Comparison of ENCODE assay signal across 1 cellular context in the genomic region with DNA sequence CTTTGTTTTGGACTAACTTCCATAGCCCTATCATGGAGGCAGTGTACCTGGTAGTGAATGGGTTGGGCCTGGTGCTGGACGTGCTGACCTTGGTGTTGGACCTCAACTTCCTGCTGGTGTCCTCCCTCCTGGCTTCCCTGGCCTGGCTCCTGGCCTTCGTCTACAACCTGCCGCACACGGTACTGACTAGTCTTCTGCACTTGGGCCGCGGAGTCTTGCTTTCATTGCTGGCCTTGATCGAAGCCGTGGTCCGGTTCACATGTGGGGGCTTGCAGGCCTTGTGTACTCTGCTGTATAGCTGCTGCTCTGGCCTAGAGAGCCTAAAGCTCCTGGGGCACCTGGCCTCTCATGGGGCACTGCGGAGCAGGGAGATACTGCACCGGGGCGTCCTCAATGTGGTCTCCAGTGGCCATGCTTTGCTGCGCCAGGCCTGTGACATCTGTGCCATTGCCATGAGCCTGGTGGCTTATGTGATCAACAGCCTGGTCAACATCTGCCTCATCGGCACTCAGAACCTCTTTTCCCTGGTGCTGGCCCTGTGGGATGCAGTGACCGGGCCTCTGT.
TF ChIP-seq lines count a peak whose summit lies in the region.

No MANE protein-coding gene starts in this region.

TF ChIP-seq in liver, 16 proteins besides CTCF, POLR2A, EP300 and RAD21 (continued from another document):
- TF ChIP-seq, protein P1, sequence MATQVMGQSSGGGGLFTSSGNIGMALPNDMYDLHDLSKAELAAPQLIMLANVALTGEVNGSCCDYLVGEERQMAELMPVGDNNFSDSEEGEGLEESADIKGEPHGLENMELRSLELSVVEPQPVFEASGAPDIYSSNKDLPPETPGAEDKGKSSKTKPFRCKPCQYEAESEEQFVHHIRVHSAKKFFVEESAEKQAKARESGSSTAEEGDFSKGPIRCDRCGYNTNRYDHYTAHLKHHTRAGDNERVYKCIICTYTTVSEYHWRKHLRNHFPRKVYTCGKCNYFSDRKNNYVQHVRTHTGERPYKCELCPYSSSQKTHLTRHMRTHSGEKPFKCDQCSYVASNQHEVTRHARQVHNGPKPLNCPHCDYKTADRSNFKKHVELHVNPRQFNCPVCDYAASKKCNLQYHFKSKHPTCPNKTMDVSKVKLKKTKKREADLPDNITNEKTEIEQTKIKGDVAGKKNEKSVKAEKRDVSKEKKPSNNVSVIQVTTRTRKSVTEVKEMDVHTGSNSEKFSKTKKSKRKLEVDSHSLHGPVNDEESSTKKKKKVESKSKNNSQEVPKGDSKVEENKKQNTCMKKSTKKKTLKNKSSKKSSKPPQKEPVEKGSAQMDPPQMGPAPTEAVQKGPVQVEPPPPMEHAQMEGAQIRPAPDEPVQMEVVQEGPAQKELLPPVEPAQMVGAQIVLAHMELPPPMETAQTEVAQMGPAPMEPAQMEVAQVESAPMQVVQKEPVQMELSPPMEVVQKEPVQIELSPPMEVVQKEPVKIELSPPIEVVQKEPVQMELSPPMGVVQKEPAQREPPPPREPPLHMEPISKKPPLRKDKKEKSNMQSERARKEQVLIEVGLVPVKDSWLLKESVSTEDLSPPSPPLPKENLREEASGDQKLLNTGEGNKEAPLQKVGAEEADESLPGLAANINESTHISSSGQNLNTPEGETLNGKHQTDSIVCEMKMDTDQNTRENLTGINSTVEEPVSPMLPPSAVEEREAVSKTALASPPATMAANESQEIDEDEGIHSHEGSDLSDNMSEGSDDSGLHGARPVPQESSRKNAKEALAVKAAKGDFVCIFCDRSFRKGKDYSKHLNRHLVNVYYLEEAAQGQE (IDR thresholded peaks at IDR 0.05), result no peak
- TF ChIP-seq HNF4A (conservative IDR thresholded peaks at IDR 0.05), result no peak
- TF ChIP-seq, protein P2, sequence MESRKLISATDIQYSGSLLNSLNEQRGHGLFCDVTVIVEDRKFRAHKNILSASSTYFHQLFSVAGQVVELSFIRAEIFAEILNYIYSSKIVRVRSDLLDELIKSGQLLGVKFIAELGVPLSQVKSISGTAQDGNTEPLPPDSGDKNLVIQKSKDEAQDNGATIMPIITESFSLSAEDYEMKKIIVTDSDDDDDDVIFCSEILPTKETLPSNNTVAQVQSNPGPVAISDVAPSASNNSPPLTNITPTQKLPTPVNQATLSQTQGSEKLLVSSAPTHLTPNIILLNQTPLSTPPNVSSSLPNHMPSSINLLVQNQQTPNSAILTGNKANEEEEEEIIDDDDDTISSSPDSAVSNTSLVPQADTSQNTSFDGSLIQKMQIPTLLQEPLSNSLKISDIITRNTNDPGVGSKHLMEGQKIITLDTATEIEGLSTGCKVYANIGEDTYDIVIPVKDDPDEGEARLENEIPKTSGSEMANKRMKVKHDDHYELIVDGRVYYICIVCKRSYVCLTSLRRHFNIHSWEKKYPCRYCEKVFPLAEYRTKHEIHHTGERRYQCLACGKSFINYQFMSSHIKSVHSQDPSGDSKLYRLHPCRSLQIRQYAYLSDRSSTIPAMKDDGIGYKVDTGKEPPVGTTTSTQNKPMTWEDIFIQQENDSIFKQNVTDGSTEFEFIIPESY (IDR thresholded peaks at IDR 0.05), result no peak
- no peak for TF ChIP-seq TAF1 (conservative IDR thresholded peaks at IDR 0.05)
- TF ChIP-seq, protein P3, sequence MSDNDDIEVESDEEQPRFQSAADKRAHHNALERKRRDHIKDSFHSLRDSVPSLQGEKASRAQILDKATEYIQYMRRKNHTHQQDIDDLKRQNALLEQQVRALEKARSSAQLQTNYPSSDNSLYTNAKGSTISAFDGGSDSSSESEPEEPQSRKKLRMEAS (IDR thresholded peaks at IDR 0.05), result no peak
